ENCODE assay signal across 8 cellular contexts in genomic region chr5:115295775-115296129, GRCh38. TPM values are rescaled to one million over a fixed set of nuclear protein-coding genes. Genes with fewer than 3 reads are reported as not detected.
DNase-seq lines count a peak whose midpoint lies in the region; ATAC-seq, FAIRE-seq and TF ChIP-seq lines count a peak whose summit lies in the region.

No MANE protein-coding gene starts in this region.

- RAD21 ChIA-PET in GM12878 (lab: Charles Lee; ENCODE audit: unreplicated experiment) = interaction anchor here (0.7 to 1.1 kb wide), 2 partner anchors 9 to 24 kb away, joined by 3 read pairs; no protein-coding TSS in a partner anchor

- SMC1A ChIA-PET in GM12878 (lab: Charles Lee; ENCODE audit: uncharacterized antibody, unreplicated experiment) = interaction anchor here (0.9 to 1.1 kb wide), 2 partner anchors 9 to 22 kb away, joined by 3 read pairs; no protein-coding TSS in a partner anchor

- H3K4me1 ChIP-seq in GM12878 (ENCODE audit: control insufficient read depth, insufficient read depth, low read length) (no peaks in the 10 kb centered on the region), liver (ENCODE audit: control insufficient read depth in 4 of 4, insufficient read depth in 4 of 4, low read length in 3 of 4) (peaks cover 0 to 7% (median 6%) of the 10 kb centered on the region in 4 donors), transverse colon (peaks cover 0 to 20% (median 15%) of the 10 kb centered on the region in 4 donors)

- FAIRE-seq in GM12878 (lab: Jason Lieb, UNC) = peak; percentile 49

- POLR2A ChIA-PET in GM12878 (lab: Charles Lee) = no interaction called here

- H2AFZ ChIP-seq in GM12878 (ENCODE audit: control insufficient read depth, low read depth, low read length) = peak overlapping the region; percentile 77

- DNase-seq in NCI-H1092 treated with DMSO at 0.1 percent for 48 hours (lab: John Stamatoyannopoulos, UW) = peak; percentile 73
- no peak for DNase-seq in NCI-H1092 (lab: John Stamatoyannopoulos, UW)
- DNase-seq in HL-60 (ENCODE audit: low read depth in 1 of 2, low spot score in 1 of 2) = no peak
- no peak for DNase-seq in GM12878 (ENCODE audit: low read depth, low spot score)
- DNase-seq in transverse colon = no peak
- DNase-seq in COLO668 (lab: John Stamatoyannopoulos, UW; ENCODE audit: unreplicated experiment) = no peak
- no peak for DNase-seq in D341Med (ENCODE audit: low spot score)

- peak overlapping the region; percentile 57 for H3K4me2 ChIP-seq in GM12878 (ENCODE audit: control insufficient read depth, insufficient read depth)

- H3K36me3 ChIP-seq in GM12878 (ENCODE audit: control insufficient read depth in 2 of 2, insufficient read depth in 2 of 2, low read length in 1 of 2) (no peaks in the 10 kb centered on the region), liver (ENCODE audit: control insufficient read depth in 4 of 4, insufficient read depth in 3 of 4, low read depth in 1 of 4, low read length in 3 of 4) (no peaks in the 10 kb centered on the region), transverse colon (no peaks in the 10 kb centered on the region)

- H3K4me3 ChIP-seq in HL-60 (replicated peaks; ENCODE audit: insufficient read depth, low read length) = peak overlapping the region; percentile 57
- H3K4me3 ChIP-seq in GM12878 = peak overlapping the region; percentile 76
- peak overlapping the region; percentile 52 to 89 (median 85) for H3K4me3 ChIP-seq in liver (ENCODE audit: low read depth in 1 of 3, low read length in 3 of 3)
- peak overlapping the region; percentile 69 to 88 (median 76) for H3K4me3 ChIP-seq in transverse colon

- TF ChIP-seq RAD21 in GM12878 (IDR thresholded peaks at IDR 0.05; ENCODE audit: insufficient read depth, low read depth, low read length) (no peak), liver (IDR thresholded peaks at IDR 0.05) (no peak)

- no peak for TF ChIP-seq CTCF in HL-60 (IDR thresholded peaks at IDR 0.05; ENCODE audit: insufficient read depth, low read length)
- no peak for TF ChIP-seq CTCF in GM12878 (IDR thresholded peaks at IDR 0.05 in 2 of 3, conservative IDR thresholded peaks at IDR 0.05 in 1 of 3; ENCODE audit: control insufficient read depth in 2 of 3, extremely low read depth in 1 of 3, insufficient read depth in 1 of 3, low read depth in 3 of 3, low read length in 3 of 3)
- TF ChIP-seq CTCF in liver (IDR thresholded peaks at IDR 0.05; ENCODE audit: low read depth, low read length, missing input control) = no peak
- no peak for TF ChIP-seq CTCF in transverse colon (IDR thresholded peaks at IDR 0.05)

- intact Hi-C loops in GM12878 (cut with micrococcal nuclease; ENCODE audit: unreplicated experiment) (no loop called here), transverse colon (cut with DNase I; ENCODE audit: low total_unique reads) (no loop called here)

- CTCF ChIA-PET in GM12878 (lab: Yijun Ruan, JAX) = interaction anchor here (0.7 to 4.5 kb wide), 2 partner anchors 13 to 198 kb away, joined by 3 to 24 read pairs; no protein-coding TSS in a partner anchor

- in situ Hi-C loops in GM12878 (cut with MboI) (no loop called here), transverse colon (cut with MboI; ENCODE audit: low pct_ligation_motif_present in 1 of 4, low pct_unique_long_range_greater_than_20kb in 1 of 4, low sequenced_read_pairs in 3 of 4) (no loop called here)

- H3K79me2 ChIP-seq in GM12878 (ENCODE audit: control insufficient read depth, insufficient read depth, low read length) = no peaks in the 10 kb centered on the region

- BruUV-seq in GM12878 (replicated peaks; lab: Mats Ljungman, UMichigan) = no TSS peak

- no peaks in the 10 kb centered on the region; the same call in 1 of the 3 replicates for H3K9me3 ChIP-seq in GM12878 (replicated peaks; ENCODE audit: control insufficient read depth, insufficient read depth, low read length)
- no peaks in the 10 kb centered on the region for H3K9me3 ChIP-seq in liver (ENCODE audit: control insufficient read depth in 4 of 4, low read length in 3 of 4)
- peaks cover 0 to 4% of the 10 kb centered on the region in 2 donors for H3K9me3 ChIP-seq in transverse colon

- H3K27me3 ChIP-seq in HL-60 (ENCODE audit: insufficient read depth, poor library complexity, severe bottlenecking) (no peaks in the 10 kb centered on the region), GM12878 (replicated peaks in 1 of 2; ENCODE audit: control insufficient read depth in 2 of 2, insufficient read depth in 2 of 2, low read length in 1 of 2) (no peaks in the 10 kb centered on the region; a peak in 2 of 4 replicates), liver (ENCODE audit: control insufficient read depth in 4 of 4, insufficient read depth in 4 of 4, low read length in 3 of 4) (no peaks in the 10 kb centered on the region), transverse colon (no peaks in the 10 kb centered on the region)

- peak; percentile 49 for ATAC-seq in GM12878

- WGBS in GM12878 (ENCODE audit: insufficient coverage, insufficient replicate concordance, low lambda C conversion rate, missing lambda C conversion rate) = 57% methylated on average over 11 of the region's 11 CpGs
- WGBS in liver = 32% methylated on average over 11 of the region's 11 CpGs
- 16 to 20% methylated on average over 4 to 11 of the region's 11 CpGs for WGBS in transverse colon (ENCODE audit: low coverage in 1 of 2), 2 donors

- H3K27ac ChIP-seq in HL-60 (replicated peaks) = peak overlapping the region; percentile 61
- H3K27ac ChIP-seq in GM12878 (ENCODE audit: control insufficient read depth, insufficient read depth) = no peak overlapping the region
- no peak overlapping the region for H3K27ac ChIP-seq in liver (ENCODE audit: low read depth in 1 of 2, low read length in 2 of 2)
- H3K27ac ChIP-seq in transverse colon = peak overlapping the region; percentile 84 to 92 (median 86)

- H4K20me1 ChIP-seq in GM12878 (ENCODE audit: control insufficient read depth, insufficient read depth) = no peaks in the 10 kb centered on the region

- H3K9ac ChIP-seq in GM12878 (ENCODE audit: control insufficient read depth, insufficient read depth, low read length) = no peak overlapping the region; the same call in 1 of the 2 replicates
- H3K9ac ChIP-seq in liver (ENCODE audit: low read depth in 1 of 2, low read length in 2 of 2) = peak overlapping the region; percentile 47 to 58

- TF ChIP-seq EP300 in GM12878 (IDR thresholded peaks at IDR 0.05; ENCODE audit: borderline replicate concordance in 1 of 2, control insufficient read depth in 1 of 2, low read depth in 2 of 2, low read length in 2 of 2) (no peak), transverse colon (IDR thresholded peaks at IDR 0.05; ENCODE audit: low read depth) (no peak)

- no peak for TF ChIP-seq POLR2A in GM12878 (IDR thresholded peaks at IDR 0.05; ENCODE audit: low read depth, low read length)
- no peak for TF ChIP-seq POLR2A in transverse colon (IDR thresholded peaks at IDR 0.05)

TF ChIP-seq in GM12878, 131 proteins besides CTCF, POLR2A, EP300 and RAD21 (continues in another document):
- TF ChIP-seq SMC3 (IDR thresholded peaks at IDR 0.05; ENCODE audit: borderline replicate concordance, low read length) (no peak), POU2F2 (IDR thresholded peaks at IDR 0.05; ENCODE audit: borderline replicate concordance, low read depth, low read length) (no peak), KAT2A (conservative IDR thresholded peaks at IDR 0.05; ENCODE audit: control insufficient read depth, low read depth, low read length) (no peak)

TF ChIP-seq in liver, 16 proteins besides CTCF, POLR2A, EP300 and RAD21 (continues in another document):
- TF ChIP-seq NR2F2 (IDR thresholded peaks at IDR 0.05) = no peak
- no peak for TF ChIP-seq TAF1 (conservative IDR thresholded peaks at IDR 0.05)
- TF ChIP-seq GABPA (IDR thresholded peaks at IDR 0.05 in 1 of 2, conservative IDR thresholded peaks at IDR 0.05 in 1 of 2) = no peak
- TF ChIP-seq RXRA (IDR thresholded peaks at IDR 0.05) = no peak

RNA-seq across cellular contexts. Expression of gene CCDC112, which starts 0.7 kb away (rescaled TPM):
- 0.69 and 1.2 TPM in 2 replicates for total RNA-seq in GM12878 (2013; cell fraction: nucleolus; rRNA removed)
- total RNA-seq in GM12878 (2014; rRNA removed) = 0.40 and 0.87 TPM in 2 replicates
- total RNA-seq in GM12878 (2014; rRNA removed; fragmentation: Illumina TruSeq; extraction: Trizol) = 1.4 and 2.0 TPM in 2 replicates
- 0.49 and 0.58 TPM in 2 replicates for total RNA-seq in GM12878 (2021)
- 0.68 TPM for polyA plus RNA-seq in GM12878 (2011; ENCODE audit: low read depth)
- polyA plus RNA-seq in GM12878 (2011; rRNA removed) = 0.12 and 0.17 TPM in 2 replicates
- polyA plus RNA-seq in GM12878 (2011; cell fraction: cytosol; rRNA removed) = not detected in 2 replicates
- 0.06 and 0.07 TPM in 2 replicates for polyA plus RNA-seq in GM12878 (2011; cell fraction: nucleus; rRNA removed)
- 1.3 and 1.9 TPM in 2 replicates for polyA plus RNA-seq in GM12878 (2012)
- 1.6 and 2.5 TPM in 2 replicates for polyA plus RNA-seq in GM12878 (2014; fragmentation: Illumina TruSeq; extraction: Trizol)
- polyA plus RNA-seq in GM12878 (2014; fragmentation: Nextera tagmentation; extraction: Ambion mirVana) = under 1 TPM; 0.43 to 0.71 TPM
- 0.29 and 0.41 TPM in 2 replicates for polyA plus RNA-seq in GM12878 (2014; rRNA removed)
- 1 to 10 TPM in 1 of 2 experiments, under 1 TPM in 1; 0.67 to 1.1 TPM for polyA plus RNA-seq in GM12878 (2016; fragmentation: Nextera tagmentation; extraction: Ambion mirVana)
- not detected in 2 replicates for polyA minus RNA-seq in GM12878 (2011; rRNA and poly(A)+ RNA removed)
- polyA minus RNA-seq in GM12878 (2011; cell fraction: cytosol; rRNA and poly(A)+ RNA removed) = not detected in 2 replicates
- 0.29 TPM in 1 of 2 replicates, not detected in the other for polyA minus RNA-seq in GM12878 (2011; cell fraction: nucleus; rRNA and poly(A)+ RNA removed)
- total RNA-seq in liver = 1 to 10 TPM; 1.2 to 1.6 TPM
- 1 to 10 TPM in 1 of 2 donors, under 1 TPM in 1; 0.75 to 1.1 TPM for polyA plus RNA-seq in liver
- 10 to 100 TPM; 15.7 to 22.4 (median 20.5) TPM for total RNA-seq in transverse colon

RNA-seq across cellular contexts. Expression of gene PGGT1B, which starts 33.1 kb away (rescaled TPM):
- total RNA-seq in GM12878 (2013; cell fraction: nucleolus; rRNA removed) = 34.4 and 38.2 TPM in 2 replicates
- total RNA-seq in GM12878 (2014; rRNA removed) (13.4 and 13.8 TPM in 2 replicates), GM12878 (2014; rRNA removed; fragmentation: Illumina TruSeq; extraction: Trizol) (17.2 and 21.2 TPM in 2 replicates), GM12878 (2021) (37.0 and 38.4 TPM in 2 replicates), liver (10 to 100 TPM in 1 of 2 donors, 1 to 10 TPM in 1; 6.1 to 15.7 TPM), transverse colon (10 to 100 TPM in 2 of 4 donors, 1 to 10 TPM in 2; 3.4 to 26.4 (median 12.8) TPM)
- polyA plus RNA-seq in GM12878 (2011; ENCODE audit: low read depth) = 3.9 TPM
- polyA plus RNA-seq in GM12878 (2011; rRNA removed) (5.0 and 6.7 TPM in 2 replicates), GM12878 (2014; fragmentation: Illumina TruSeq; extraction: Trizol) (11.6 and 13.8 TPM in 2 replicates), GM12878 (2014; fragmentation: Nextera tagmentation; extraction: Ambion mirVana) (10 to 100 TPM; 13.1 to 13.9 TPM), GM12878 (2014; rRNA removed) (5.5 and 8.4 TPM in 2 replicates), GM12878 (2016; fragmentation: Nextera tagmentation; extraction: Ambion mirVana) (10 to 100 TPM; 15.1 to 20.2 TPM), liver (1 to 10 TPM; 4.9 to 5.1 TPM)
- 1.8 and 2.5 TPM in 2 replicates for polyA plus RNA-seq in GM12878 (2011; cell fraction: cytosol; rRNA removed)
- 3.7 and 4.2 TPM in 2 replicates for polyA plus RNA-seq in GM12878 (2011; cell fraction: nucleus; rRNA removed)
- polyA plus RNA-seq in GM12878 (2012) = 8.5 and 8.6 TPM in 2 replicates
- 12.4 and 12.7 TPM in 2 replicates for polyA minus RNA-seq in GM12878 (2011; rRNA and poly(A)+ RNA removed)
- 3.2 and 4.8 TPM in 2 replicates for polyA minus RNA-seq in GM12878 (2011; cell fraction: cytosol; rRNA and poly(A)+ RNA removed)
- 18.7 and 28.7 TPM in 2 replicates for polyA minus RNA-seq in GM12878 (2011; cell fraction: nucleus; rRNA and poly(A)+ RNA removed)

Comparison
In these comparisons a context has a peak if more than half of its experiments do, and no peak if none do; other contexts are left out.
1. H3K27ac ChIP-seq: peak in HL-60 (single experiment) and transverse colon (4 of 4); none in GM12878 (single experiment) and liver (0 of 2).
2. RNA of gene CCDC112, which starts 0.7 kb away (total RNA-seq): 15.7 to 22.4 TPM in transverse colon; 1.2 to 1.6 TPM in liver and 0.40 to 2.0 TPM in GM12878; every median in the first group is over 4 times any median in the second.
3. Peak in every context shown above with its lines, with median percentiles within 50 percentile points of each other: H3K4me3 ChIP-seq.